In genomic region chr4:153413827-153414226, GRCh38 we compare ENCODE assay signal across 21 cellular contexts. TPM values are rescaled to one million over a fixed set of nuclear protein-coding genes. Genes with fewer than 3 reads are reported as not detected.
DNase-seq lines count a peak whose midpoint lies in the region; ATAC-seq, FAIRE-seq and TF ChIP-seq lines count a peak whose summit lies in the region.
"Had no signal": no experiment of that assay in that cellular context is flagged by ENCODE, and none has a peak within 500 bp of the region (broad histone marks: within the 10 kb centered on the region; RNA-seq: fewer than 3 reads in every experiment).

No MANE protein-coding gene starts in this region.

- no peaks in the 10 kb centered on the region for H3K9me3 ChIP-seq in A673 (ENCODE audit: low read depth, low read length, poor library complexity, severe bottlenecking)
- no peaks in the 10 kb centered on the region for H3K9me3 ChIP-seq in HUES64 (ENCODE audit: insufficient read depth, low read depth, low read length)
- H3K9me3 ChIP-seq: SJCRH30 had no signal

- BruUV-seq in A673 (replicated peaks; lab: Mats Ljungman, UMichigan) = no TSS peak

- H3K4me1 ChIP-seq in A673 (ENCODE audit: insufficient read depth, low read length, poor library complexity, severe bottlenecking) (peaks cover 8% of the 10 kb centered on the region), HUES64 (ENCODE audit: insufficient read depth, low read length) (peaks cover 15% of the 10 kb centered on the region)

- H3K4me3 Mint-ChIP-seq in endothelial cell (ENCODE audit: unreplicated experiment) = no peak overlapping the region
- H3K4me3 Mint-ChIP-seq in neural crest cell = peak overlapping the region; percentile 19

- H3K4me1 Mint-ChIP-seq in endothelial cell (ENCODE audit: unreplicated experiment) = peaks cover 19% of the 10 kb centered on the region
- H3K4me1 Mint-ChIP-seq in neural crest cell = peaks cover 30% of the 10 kb centered on the region

- H3K36me3 Mint-ChIP-seq in endothelial cell (ENCODE audit: low read depth, unreplicated experiment) = no peaks in the 10 kb centered on the region
- peaks cover 12% of the 10 kb centered on the region for H3K36me3 Mint-ChIP-seq in neural crest cell (ENCODE audit: low read depth)

- no peak for FAIRE-seq in H54 (lab: Jason Lieb, UNC)
- FAIRE-seq: GM19239, K562 had no signal

- H3K9me3 Mint-ChIP-seq in endothelial cell (ENCODE audit: unreplicated experiment) (no peaks in the 10 kb centered on the region), neural crest cell (no peaks in the 10 kb centered on the region)

- peak; percentile 15 for DNase-seq in A673 (ENCODE audit: low spot score)
- DNase-seq in endothelial cell (ENCODE audit: low spot score) = no peak
- no peak for DNase-seq in neural crest cell (ENCODE audit: low read depth, low spot score)
- no peak for DNase-seq in H54 (ENCODE audit: insufficient read length, low spot score)
- no peak for DNase-seq in DMS 273 treated with DMSO at 0.1 percent for 48 hours (lab: John Stamatoyannopoulos, UW)
- no peak for DNase-seq in RKO (ENCODE audit: low spot score)
- DNase-seq: COR-L47; DMS153; HCEC 1CT; NCI-H1417; NCI-H187 treated with DMSO at 0.1 percent for 48 hours; NCI-H2171 treated with DMSO at 0.1 percent for 48 hours; NCI-H446 treated with DMSO at 0.1 percent for 48 hours; NK-92 treated with Interleukin-12 subunit alpha and Interleukin-12 subunit beta, amount 100 ng/mL, for 24 hours; SJCRH30 had no signal

- H3K27ac Mint-ChIP-seq in endothelial cell (ENCODE audit: unreplicated experiment) (peak overlapping the region; percentile 42), neural crest cell (ENCODE audit: unreplicated experiment) (peak overlapping the region; percentile 96)

- H3K4me3 ChIP-seq in A673 (ENCODE audit: low read depth, low read length, poor library complexity, severe bottlenecking) (no peak overlapping the region), HUES64 (ENCODE audit: low read length) (no peak overlapping the region)
- H3K4me3 ChIP-seq: K562, SJCRH30 had no signal

- CTCF ChIA-PET in A673 (lab: Charles Lee) = no interaction called here

- no peaks in the 10 kb centered on the region for H3K27me3 Mint-ChIP-seq in endothelial cell (ENCODE audit: unreplicated experiment)
- no peaks in the 10 kb centered on the region for H3K27me3 Mint-ChIP-seq in neural crest cell (ENCODE audit: low read depth)

- H3K9ac ChIP-seq in HUES64 (ENCODE audit: low read depth, low read length) = no peak overlapping the region

- intact Hi-C loops in A673 (cut with micrococcal nuclease; ENCODE audit: unreplicated experiment) = no loop called here

- no peak overlapping the region for H3K27ac ChIP-seq in A673 (ENCODE audit: low read depth, low read length, poor library complexity, severe bottlenecking)
- H3K27ac ChIP-seq in HUES64 (ENCODE audit: low read depth, low read length) = 0 out of 2 replicates have a peak overlapping the region, but pooled peaks have one; percentile 9
- H3K27ac ChIP-seq: C4-2B, RWPE1, SJCRH30 had no signal

- POLR2A ChIA-PET in A673 (lab: Charles Lee; ENCODE audit: low non-redundant PET) = no interaction called here

- no peak for TF ChIP-seq POLR2A in H54 (IDR thresholded peaks at IDR 0.05; ENCODE audit: low read depth, low read length)

- TF ChIP-seq CTCF in A673 (conservative IDR thresholded peaks at IDR 0.05; ENCODE audit: low read depth, low read length) (no peak), endothelial cell (IDR thresholded peaks at IDR 0.05; ENCODE audit: unreplicated experiment) (no peak), neural crest cell (conservative IDR thresholded peaks at IDR 0.05) (no peak)

- H3K36me3 ChIP-seq in A673 (ENCODE audit: insufficient read depth, low read length, poor library complexity, severe bottlenecking) (peaks cover 5% of the 10 kb centered on the region), HUES64 (ENCODE audit: insufficient read depth, low read length) (peaks cover 4% of the 10 kb centered on the region; the same call in 1 of the 2 replicates)

- ATAC-seq in GM18858 (IDR thresholded peaks at IDR 0.05; ENCODE audit: unreplicated experiment) = no peak
- ATAC-seq: K562 had no signal

- H3K27me3 ChIP-seq in A673 (replicated peaks; ENCODE audit: insufficient read depth, low read depth, low read length, poor library complexity) (no peaks in the 10 kb centered on the region), HUES64 (ENCODE audit: insufficient read depth, low read length) (no peaks in the 10 kb centered on the region)
- H3K27me3 ChIP-seq: SJCRH30 had no signal

RNA-seq across cellular contexts. Expression of gene TMEM131L, which starts 52.3 kb away (rescaled TPM):
- total RNA-seq in A673 (2021) (17.0 and 18.4 TPM in 2 replicates), endothelial cell (ENCODE audit: unreplicated experiment) (29.8 TPM), neural crest cell (36.1 and 36.6 TPM in 2 replicates)
- polyA plus RNA-seq in HUES64 (2013, experiment 1 of 2) = 18.4 TPM
- 17.6 TPM for polyA plus RNA-seq in HUES64 (2013, experiment 2 of 2)
